In genomic region chr2:47708801-47709499, GRCh38 we compare ENCODE assay signal across 16 cellular contexts.
DNase-seq lines count a peak whose midpoint lies in the region; ATAC-seq and TF ChIP-seq lines count a peak whose summit lies in the region.
"Had no signal": no experiment of that assay in that cellular context is flagged by ENCODE, and none has a peak within 500 bp of the region (broad histone marks: within the 10 kb centered on the region; RNA-seq: fewer than 3 reads in every experiment).

No MANE protein-coding gene starts in this region.

- H3K9me3 Mint-ChIP-seq in activated B cell treated with CpG ODN at 0.5 μM for 24 hours = no peaks in the 10 kb centered on the region

- peaks cover 26% of the 10 kb centered on the region for H3K4me1 Mint-ChIP-seq in activated B cell treated with CpG ODN at 0.5 μM for 24 hours
- H3K4me1 Mint-ChIP-seq: CD14-positive monocyte had no signal

- peak overlapping the region; percentile 41 for H3K4me3 Mint-ChIP-seq in activated B cell treated with CpG ODN at 0.5 μM for 24 hours
- H3K4me3 Mint-ChIP-seq: CD14-positive monocyte had no signal

- POLR2A ChIA-PET in activated B cell treated with CpG ODN at 0.5 μM for 24 hours (lab: Charles Lee) = interaction anchor here (0.7 to 5.4 kb wide), 11 partner anchors 9 to 272 kb away, joined by 3 to 46 read pairs (median 7); partner anchors contain the start of gene MSH6

- no peaks in the 10 kb centered on the region for H3K36me3 ChIP-seq in spleen

- no peak for TF ChIP-seq POLR2A in spleen (IDR thresholded peaks at IDR 0.05)

- no peaks in the 10 kb centered on the region for H3K36me3 Mint-ChIP-seq in activated B cell treated with CpG ODN at 0.5 μM for 24 hours (ENCODE audit: low read depth)
- H3K36me3 Mint-ChIP-seq: CD14-positive monocyte had no signal

- TF ChIP-seq CTCF in activated B cell treated with CpG ODN at 0.5 μM for 24 hours (IDR thresholded peaks at IDR 0.05) (no peak), spleen (IDR thresholded peaks at IDR 0.05 in 8 of 11, conservative IDR thresholded peaks at IDR 0.05 in 3 of 11) (no peak)

- no peak overlapping the region for H3K27ac ChIP-seq in spleen
- H3K27ac ChIP-seq: GM23248 had no signal

- H3K4me3 ChIP-seq in spleen = no peak overlapping the region
- H3K4me3 ChIP-seq: GM23248 had no signal

- CTCF ChIA-PET in activated B cell treated with CpG ODN at 0.5 μM for 24 hours (lab: Charles Lee) = interaction anchor here (1.9 kb wide), 1 partner anchor 59 kb away, joined by 6 read pairs; no protein-coding TSS in a partner anchor

- peaks cover 0 to 4% (median 0%) of the 10 kb centered on the region in 6 donors for H3K4me1 ChIP-seq in spleen

- ATAC-seq in GM18517 (IDR thresholded peaks at IDR 0.05; ENCODE audit: unreplicated experiment) (peak; percentile 90), GM21447 (IDR thresholded peaks at IDR 0.05; ENCODE audit: unreplicated experiment) (peak; percentile 90), HG03045 (IDR thresholded peaks at IDR 0.05; ENCODE audit: unreplicated experiment) (peak; percentile 61), activated B cell treated with CpG ODN at 0.5 μM for 24 hours (ENCODE audit: low read depth) (peak; percentile 92)

- 68 to 84% (median 72%) methylated on average over 4 of the region's 4 CpGs for WGBS in spleen, 5 donors

- DNase-seq in activated B cell treated with CpG ODN at 0.5 μM for 24 hours = no peak
- no peak for DNase-seq in NCI-H1436 (lab: John Stamatoyannopoulos, UW)
- no peak for DNase-seq in DMS 273 (lab: John Stamatoyannopoulos, UW; ENCODE audit: unreplicated experiment)
- no peak for DNase-seq in SIG-M5 treated with dmso at 0.1 percent for 504 hours (lab: John Stamatoyannopoulos, UW; ENCODE audit: unreplicated experiment)
- DNase-seq in spleen = no peak
- DNase-seq: activated CD8-positive, alpha-beta memory T cell treated with anti-CD3 and anti-CD28 coated beads, Interleukin-2, amount 50 U/mL, for 4 hours; GDM1; GM23248; NCI-H1105 treated with DMSO at 0.1 percent for 48 hours; NCI-H69; SHP77 treated with DMSO at 0.1 percent for 48 hours; stimulated activated CD4-positive, alpha-beta T cell treated with anti-CD3 and anti-CD28 coated beads, Interleukin-4, amount 100 ng/mL, for 4 hours had no signal

- intact Hi-C loops in activated B cell treated with CpG ODN at 0.5 μM for 24 hours (cut with micrococcal nuclease) = loop anchor here (1.0 to 2.0 kb wide), 4 partner anchors 9 to 15 kb away; no protein-coding TSS in a partner anchor
- intact Hi-C loops in spleen (cut with DNase I; ENCODE audit: low total_unique reads) = no loop called here

- no peaks in the 10 kb centered on the region for H3K27me3 ChIP-seq in spleen (replicated peaks in 1 of 7)

- peak overlapping the region; percentile 91 for H3K27ac Mint-ChIP-seq in activated B cell treated with CpG ODN at 0.5 μM for 24 hours
- H3K27ac Mint-ChIP-seq: CD14-positive monocyte had no signal

- no peaks in the 10 kb centered on the region for H3K9me3 ChIP-seq in spleen

- no peaks in the 10 kb centered on the region for H3K27me3 Mint-ChIP-seq in activated B cell treated with CpG ODN at 0.5 μM for 24 hours
